13 cellular contexts compared by ENCODE assay signal in the genomic region with DNA sequence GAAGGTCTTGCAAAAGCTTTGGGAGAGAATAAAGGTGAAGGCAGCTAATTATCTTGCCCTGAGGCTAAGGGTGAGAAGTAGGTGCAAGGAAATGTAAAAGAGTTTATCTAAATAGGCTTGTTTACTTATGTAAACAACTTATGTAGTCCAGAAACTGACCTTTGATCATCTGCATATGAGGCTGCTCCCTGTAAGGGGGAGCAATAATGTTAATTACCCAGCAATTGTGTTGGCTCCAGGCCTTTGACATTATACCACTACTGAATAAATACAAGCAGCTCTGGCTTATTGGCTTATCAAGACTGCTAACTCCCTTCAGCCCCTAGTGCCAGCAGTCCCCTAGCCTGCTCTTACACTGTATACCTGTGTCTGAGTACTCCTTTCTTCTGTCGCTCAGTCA.
DNase-seq lines count a peak whose midpoint lies in the region; ATAC-seq lines count a peak whose summit lies in the region.
"Had no signal": no experiment of that assay in that cellular context is flagged by ENCODE, and none has a peak within 500 bp of the region (broad histone marks: within the 10 kb centered on the region; RNA-seq: fewer than 3 reads in every experiment).

No MANE protein-coding gene starts in this region.

- DNase-seq in ELF-1 (ENCODE audit: low read depth, low spot score): peak; percentile 68
- DNase-seq in NCI-H69 (lab: John Stamatoyannopoulos, UW): peak; percentile 6
- peak in 1 of 2 donors; percentile 3 for DNase-seq in left colon
- no peak for DNase-seq in effector CD4-positive, alpha-beta T cell
- no peak for DNase-seq in SW480 (ENCODE audit: low spot score)
- DNase-seq: AML-193; Caco-2; CD4-positive, alpha-beta T cell; DMS153; DMS79; GF-D8 had no signal

- intact Hi-C loops in left colon (cut with DNase I, micrococcal nuclease): no loop called here

- ATAC-seq in left colon: peak; percentile 49
- ATAC-seq in GM21723 (IDR thresholded peaks at IDR 0.05; ENCODE audit: unreplicated experiment): no peak
- ATAC-seq: A549 had no signal

Comparison
In these comparisons a context has a peak if more than half of its experiments do, and no peak if none do; other contexts are left out.
1. DNase-seq: peak in ELF-1 (single experiment) and NCI-H69 (single experiment); none in effector CD4-positive, alpha-beta T cell (single experiment) and SW480 (single experiment).